9 cellular contexts compared by ENCODE assay signal in the genomic region with DNA sequence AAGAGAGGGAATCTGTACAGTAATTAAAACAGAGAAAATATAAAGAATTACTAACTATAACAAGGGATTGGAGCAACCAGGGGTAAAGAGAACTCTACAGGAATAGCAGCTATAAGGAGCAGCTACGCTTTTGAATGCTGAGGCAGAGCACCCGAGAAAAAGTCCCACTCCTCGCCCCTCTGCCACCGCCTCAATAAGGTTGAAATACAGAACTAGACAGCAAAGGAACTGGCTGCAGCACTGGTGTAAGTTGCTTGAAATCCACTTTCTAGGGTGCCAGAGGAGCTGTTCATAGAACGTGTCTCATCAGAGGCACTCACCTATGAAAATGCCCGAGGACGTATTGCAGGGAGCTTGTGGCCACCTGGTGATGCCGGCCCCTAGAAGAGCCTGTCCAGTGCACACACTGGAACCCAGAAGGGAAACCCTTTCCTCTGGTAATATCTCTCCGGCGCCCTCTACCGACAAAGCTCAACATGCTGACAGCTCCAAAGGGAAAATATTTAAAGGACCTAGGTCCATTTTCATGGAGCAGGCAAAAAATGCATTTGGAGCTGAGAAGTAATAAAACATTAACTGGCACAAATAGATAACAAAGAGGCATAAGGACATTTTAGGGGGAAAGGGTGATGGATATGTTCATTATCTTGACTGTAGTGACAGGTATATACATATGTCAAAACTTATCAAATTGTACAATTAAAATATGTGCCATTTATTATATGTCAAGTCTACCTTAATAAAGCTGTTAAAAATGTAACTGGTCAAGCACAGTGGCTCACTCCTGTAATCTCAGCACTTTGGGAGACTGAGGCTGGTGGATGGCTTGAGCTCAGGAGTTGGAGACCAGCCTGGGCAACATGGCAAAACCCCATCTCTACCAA.
DNase-seq lines count a peak whose midpoint lies in the region; ATAC-seq and TF ChIP-seq lines count a peak whose summit lies in the region.
"Had no signal": no experiment of that assay in that cellular context is flagged by ENCODE, and none has a peak within 500 bp of the region (broad histone marks: within the 10 kb centered on the region; RNA-seq: fewer than 3 reads in every experiment).

No MANE protein-coding gene starts in this region.

- H3K27me3 Mint-ChIP-seq in natural killer cell (ENCODE audit: low read depth in 2 of 2): peaks cover 0 to 2% of the 10 kb centered on the region in 2 donors

- no peak overlapping the region for H3K27ac Mint-ChIP-seq in natural killer cell
- H3K27ac Mint-ChIP-seq: T-cell had no signal

- no peaks in the 10 kb centered on the region for H3K36me3 ChIP-seq in Peyer's patch

- no peaks in the 10 kb centered on the region for H3K27me3 ChIP-seq in Peyer's patch

- no peaks in the 10 kb centered on the region for H3K4me1 ChIP-seq in Peyer's patch

- no peak overlapping the region for H3K4me3 Mint-ChIP-seq in natural killer cell
- H3K4me3 Mint-ChIP-seq: T-cell had no signal

- H3K4me3 ChIP-seq in Peyer's patch: no peak overlapping the region

- no peak overlapping the region for H3K27ac ChIP-seq in Peyer's patch

- H3K9me3 ChIP-seq in Peyer's patch: no peaks in the 10 kb centered on the region

- H3K4me1 Mint-ChIP-seq in natural killer cell: no peaks in the 10 kb centered on the region
- H3K4me1 Mint-ChIP-seq: T-cell had no signal

- TF ChIP-seq CTCF in Peyer's patch (IDR thresholded peaks at IDR 0.05): peak in 4 of 6 experiments; percentile 34 to 39 (median 37)
- no peak for TF ChIP-seq CTCF in natural killer cell (IDR thresholded peaks at IDR 0.05)

- H3K36me3 Mint-ChIP-seq in natural killer cell: no peaks in the 10 kb centered on the region
- H3K36me3 Mint-ChIP-seq: T-cell had no signal

- intact Hi-C loops in natural killer cell (cut with micrococcal nuclease): no loop called here

- DNase-seq in Caki2 (ENCODE audit: low read depth) (peak; percentile 26), HPDE6-E6E7 (ENCODE audit: extremely low spot score) (peak; percentile 29), Peyer's patch (peak; percentile 28 to 74 (median 62)), astrocyte of the hippocampus (ENCODE audit: low read depth, low spot score) (peak; percentile 78), iris pigment epithelial cell (ENCODE audit: low read depth) (peak; percentile 54), natural killer cell (no peak)
- DNase-seq in stimulated activated CD4-positive, alpha-beta T cell treated with anti-CD3 and anti-CD28 coated beads, Interleukin-2, amount 100 ng/mL, for 48 hours: peak; percentile 28 to 31

- in situ Hi-C loops in Caki2 (cut with HindIII; ENCODE audit: low pct_unique_long_range_greater_than_20kb, low sequenced_read_pairs): no loop called here

- H3K9me3 Mint-ChIP-seq in natural killer cell: peaks cover 0 to 3% of the 10 kb centered on the region in 2 donors
- H3K9me3 Mint-ChIP-seq: T-cell had no signal

- ATAC-seq in GM18870 (IDR thresholded peaks at IDR 0.05; ENCODE audit: unreplicated experiment) (peak; percentile 53), natural killer cell (no peak)
- ATAC-seq: T-cell had no signal

- TF ChIP-seq POLR2A in Peyer's patch (IDR thresholded peaks at IDR 0.05): no peak
